Comparison of ENCODE assay signal across 17 cellular contexts in the genomic region with DNA sequence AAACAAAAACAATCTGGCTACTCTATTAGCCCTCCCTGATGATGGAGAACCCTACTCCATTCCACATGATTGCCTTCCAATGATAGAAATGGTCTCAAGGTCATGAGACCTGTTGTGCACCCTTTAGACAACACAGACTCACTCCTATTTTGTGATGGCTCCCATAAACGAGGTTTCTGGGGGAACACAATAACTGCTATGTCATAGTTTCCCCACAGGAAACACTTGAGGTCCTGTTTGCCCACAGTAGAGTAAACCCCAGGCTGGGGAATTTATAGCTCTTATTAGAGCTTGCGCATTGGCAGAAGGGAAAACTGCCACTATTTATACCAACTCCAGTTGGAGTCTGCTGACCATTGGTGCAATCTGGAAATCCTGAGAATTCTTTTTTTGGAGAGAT. TPM values are rescaled to one million over a fixed set of nuclear protein-coding genes. Genes with fewer than 3 reads are reported as not detected.
"Had no signal": no experiment of that assay in that cellular context is flagged by ENCODE, and none has a peak within 500 bp of the region (broad histone marks: within the 10 kb centered on the region; RNA-seq: fewer than 3 reads in every experiment).

No MANE protein-coding gene starts in this region.

- H3K27ac ChIP-seq: epithelial cell of prostate, psoas muscle had no signal

- H3K4me3 ChIP-seq: psoas muscle had no signal

- H3K9me3 Mint-ChIP-seq: nephron, type B pancreatic cell had no signal

- DNase-seq: activated CD4-positive, alpha-beta T cell treated with anti-CD3 and anti-CD28 coated beads for 1 hour; activated CD4-positive, alpha-beta T cell treated with anti-CD3 and anti-CD28 coated beads, Interleukin-2, amount 50 U/mL, for 48 hours; activated naive CD4-positive, alpha-beta T cell treated with anti-CD3 and anti-CD28 coated beads, Interleukin-2, amount 10 ng/mL, durations not matched to agents 7 days and 5 days; amniotic stem cell; effector memory CD8-positive, alpha-beta T cell; kidney glomerular epithelial cell; mesendoderm; occipital lobe; psoas muscle; stimulated activated CD4-positive, alpha-beta T cell treated with anti-CD3 and anti-CD28 coated beads, Interleukin-12 subunit alpha, Interleukin-12 subunit beta, amount 100 ng/mL, for 4 hours; stimulated activated CD4-positive, alpha-beta T cell treated with anti-CD3 and anti-CD28 coated beads, Interleukin-2, amount 100 ng/mL, for 48 hours; stimulated activated naive CD4-positive, alpha-beta T cell treated with Interleukin-2 at 50 U/mL for 16 hours had no signal

- H3K27me3 Mint-ChIP-seq: activated naive CD4-positive, alpha-beta T cell treated with anti-CD3 and anti-CD28 coated beads, Interleukin-2, amount 10 ng/mL, durations not matched to agents 7 days and 5 days; type B pancreatic cell had no signal

- H3K4me1 Mint-ChIP-seq: brain had no signal

- H3K4me3 Mint-ChIP-seq: activated naive CD4-positive, alpha-beta T cell treated with anti-CD3 and anti-CD28 coated beads, Interleukin-2, amount 10 ng/mL, durations not matched to agents 7 days and 5 days; brain; effector memory CD8-positive, alpha-beta T cell; nephron; type B pancreatic cell had no signal

- H3K27ac Mint-ChIP-seq: activated naive CD4-positive, alpha-beta T cell treated with anti-CD3 and anti-CD28 coated beads, Interleukin-2, amount 10 ng/mL, durations not matched to agents 7 days and 5 days; activated T-helper 2 cell treated with anti-CD3 and anti-CD28 coated beads, Interferon-gamma antibody, Interleukin-2, Interleukin-4, amounts not matched to agents 10 μg/mL and 5 μg/mL and 100 μg/mL, durations not matched to agents 14 hours and 24 hours and 36 hours; effector memory CD8-positive, alpha-beta T cell had no signal

- H3K4me1 ChIP-seq: psoas muscle had no signal

- ATAC-seq: effector memory CD8-positive, alpha-beta T cell; psoas muscle had no signal

RNA-seq across cellular contexts. Expression of a gene that starts 57.0 kb away (rescaled TPM):
- total RNA-seq: activated T-helper 2 cell treated with anti-CD3 and anti-CD28 coated beads, Interferon-gamma antibody, Interleukin-2, Interleukin-4, amounts not matched to agents 10 μg/mL and 5 μg/mL and 100 μg/mL, durations not matched to agents 14 hours and 24 hours and 36 hours; occipital lobe had no signal
